ENCODE assay signal across 8 cellular contexts in genomic region chr1:54355931-54356679, GRCh38. TPM values are rescaled to one million over a fixed set of nuclear protein-coding genes. Genes with fewer than 3 reads are reported as not detected.
DNase-seq lines count a peak whose midpoint lies in the region; ATAC-seq and TF ChIP-seq lines count a peak whose summit lies in the region.

No MANE protein-coding gene starts in this region.

- peaks cover 49% of the 10 kb centered on the region for H3K4me1 Mint-ChIP-seq in activated T-helper 2 cell treated with anti-CD3 and anti-CD28 coated beads, Interferon-gamma antibody, Interleukin-2, Interleukin-4, amounts not matched to agents 10 μg/mL and 5 μg/mL and 100 μg/mL, durations not matched to agents 14 hours and 24 hours and 36 hours (ENCODE audit: low read depth)
- peaks cover 51 to 99% (median 91%) of the 10 kb centered on the region in 4 donors for H3K4me1 Mint-ChIP-seq in naive thymus-derived CD8-positive, alpha-beta T cell

- H3K4me3 Mint-ChIP-seq in activated T-helper 2 cell treated with anti-CD3 and anti-CD28 coated beads, Interferon-gamma antibody, Interleukin-2, Interleukin-4, amounts not matched to agents 10 μg/mL and 5 μg/mL and 100 μg/mL, durations not matched to agents 14 hours and 24 hours and 36 hours (ENCODE audit: low read depth), result peak overlapping the region; percentile 70
- peak overlapping the region; percentile 78 to 94 (median 92) for H3K4me3 Mint-ChIP-seq in naive thymus-derived CD8-positive, alpha-beta T cell

- peaks cover 23% of the 10 kb centered on the region for H3K36me3 Mint-ChIP-seq in activated T-helper 2 cell treated with anti-CD3 and anti-CD28 coated beads, Interferon-gamma antibody, Interleukin-2, Interleukin-4, amounts not matched to agents 10 μg/mL and 5 μg/mL and 100 μg/mL, durations not matched to agents 14 hours and 24 hours and 36 hours (ENCODE audit: low read depth)
- H3K36me3 Mint-ChIP-seq in naive thymus-derived CD8-positive, alpha-beta T cell, result peaks cover 0 to 17% (median 4%) of the 10 kb centered on the region in 3 donors

- TF ChIP-seq POLR2A in testis (IDR thresholded peaks at IDR 0.05), result no peak

- H3K27ac ChIP-seq in HL-60 (replicated peaks) (no peak overlapping the region), testis (peak overlapping the region in 1 of 2 donors; percentile 32)

- POLR2A ChIA-PET in naive thymus-derived CD8-positive, alpha-beta T cell (lab: Charles Lee), result interaction anchor here (0.8 to 1.9 kb wide), 6 partner anchors 11 to 133 kb away, joined by 3 to 6 read pairs (median 4); partner anchors contain the start of gene SSBP3

- no peaks in the 10 kb centered on the region for H3K36me3 ChIP-seq in testis (ENCODE audit: low read depth, missing control alignments)

- TF ChIP-seq CTCF in HL-60 (IDR thresholded peaks at IDR 0.05; ENCODE audit: insufficient read depth, low read length) (no peak), testis (IDR thresholded peaks at IDR 0.05) (no peak)

- H3K4me1 ChIP-seq in testis, result peaks cover 43% of the 10 kb centered on the region

- H3K27me3 ChIP-seq in HL-60 (ENCODE audit: insufficient read depth, poor library complexity, severe bottlenecking) (no peaks in the 10 kb centered on the region), testis (no peaks in the 10 kb centered on the region)

- no peak overlapping the region for H3K27ac Mint-ChIP-seq in activated T-helper 2 cell treated with anti-CD3 and anti-CD28 coated beads, Interferon-gamma antibody, Interleukin-2, Interleukin-4, amounts not matched to agents 10 μg/mL and 5 μg/mL and 100 μg/mL, durations not matched to agents 14 hours and 24 hours and 36 hours
- peak overlapping the region; percentile 93 to 99 (median 96) for H3K27ac Mint-ChIP-seq in naive thymus-derived CD8-positive, alpha-beta T cell

- intact Hi-C loops in activated T-helper 2 cell treated with anti-CD3 and anti-CD28 coated beads, Interferon-gamma antibody, Interleukin-2, Interleukin-4, amounts not matched to agents 10 μg/mL and 5 μg/mL and 100 μg/mL, durations not matched to agents 14 hours and 24 hours and 36 hours (cut with micrococcal nuclease), result loop anchor here (5.0 kb wide), 1 partner anchor 46 kb away; no protein-coding TSS in a partner anchor
- intact Hi-C loops in testis (cut with DNase I; ENCODE audit: low total_unique reads), result no loop called here

- DNase-seq in GDM1 (lab: John Stamatoyannopoulos, UW), result peak; percentile 36
- peak; percentile 43 to 90 for DNase-seq in HL-60 (ENCODE audit: low read depth in 1 of 2, low spot score in 1 of 2)
- no peak for DNase-seq in activated T-helper 2 cell treated with anti-CD3 and anti-CD28 coated beads, Interferon-gamma antibody, Interleukin-2, Interleukin-4, amounts not matched to agents 10 μg/mL and 5 μg/mL and 100 μg/mL, durations not matched to agents 14 hours and 24 hours and 36 hours (ENCODE audit: low spot score)
- peak in 4 of 10 donors; percentile 20 to 34 (median 26) for DNase-seq in naive thymus-derived CD8-positive, alpha-beta T cell
- DNase-seq in NCI-H1417 treated with DMSO at 0.1 percent for 48 hours (lab: John Stamatoyannopoulos, UW), result no peak
- no peak for DNase-seq in NCI-H774 (lab: John Stamatoyannopoulos, UW)
- no peak for DNase-seq in superior temporal gyrus (ENCODE audit: extremely low spot score)
- no peak for DNase-seq in testis

- 42 to 48% methylated on average over 25 to 30 of the region's 31 CpGs for WGBS in testis, 2 donors

- ATAC-seq in naive thymus-derived CD8-positive, alpha-beta T cell, result peak; percentile 17 to 28

- no peaks in the 10 kb centered on the region for H3K9me3 Mint-ChIP-seq in activated T-helper 2 cell treated with anti-CD3 and anti-CD28 coated beads, Interferon-gamma antibody, Interleukin-2, Interleukin-4, amounts not matched to agents 10 μg/mL and 5 μg/mL and 100 μg/mL, durations not matched to agents 14 hours and 24 hours and 36 hours
- H3K9me3 Mint-ChIP-seq in naive thymus-derived CD8-positive, alpha-beta T cell, result no peaks in the 10 kb centered on the region

- H3K27me3 Mint-ChIP-seq in activated T-helper 2 cell treated with anti-CD3 and anti-CD28 coated beads, Interferon-gamma antibody, Interleukin-2, Interleukin-4, amounts not matched to agents 10 μg/mL and 5 μg/mL and 100 μg/mL, durations not matched to agents 14 hours and 24 hours and 36 hours (ENCODE audit: low read depth), result no peaks in the 10 kb centered on the region
- H3K27me3 Mint-ChIP-seq in naive thymus-derived CD8-positive, alpha-beta T cell, result no peaks in the 10 kb centered on the region

- no peaks in the 10 kb centered on the region for H3K9me3 ChIP-seq in testis

- no peak overlapping the region for H3K4me3 ChIP-seq in HL-60 (replicated peaks; ENCODE audit: insufficient read depth, low read length)
- H3K4me3 ChIP-seq in testis, result no peak overlapping the region

RNA-seq across cellular contexts. Expression of gene SSBP3, which starts 50.1 kb away (rescaled TPM):
- 84.4 and 89.9 TPM in 2 replicates for total RNA-seq in activated T-helper 2 cell treated with anti-CD3 and anti-CD28 coated beads, Interferon-gamma antibody, Interleukin-2, Interleukin-4, amounts not matched to agents 10 μg/mL and 5 μg/mL and 100 μg/mL, durations not matched to agents 14 hours and 24 hours and 36 hours
- total RNA-seq in naive thymus-derived CD8-positive, alpha-beta T cell, result 10 to 100 TPM; 88.7 to 93.8 TPM
- 10 to 100 TPM; 16.1 to 19.8 (median 16.7) TPM for polyA plus RNA-seq in naive thymus-derived CD8-positive, alpha-beta T cell
- 10 to 100 TPM; 91.6 to 99.0 TPM for total RNA-seq in testis
- polyA plus RNA-seq in testis (ENCODE audit: insufficient read depth, low read depth, low replicate concordance), result 88.8 TPM

Comparison
In these comparisons a context has a peak if more than half of its experiments do, and no peak if none do; other contexts are left out.
1. DNase-seq: peak in GDM1 (single experiment) and HL-60 (2 of 2); none in activated T-helper 2 cell treated with anti-CD3 and anti-CD28 coated beads, Interferon-gamma antibody, Interleukin-2, Interleukin-4, amounts not matched to agents 10 μg/mL and 5 μg/mL and 100 μg/mL, durations not matched to agents 14 hours and 24 hours and 36 hours (single experiment), NCI-H1417 treated with DMSO at 0.1 percent for 48 hours (single experiment), NCI-H774 (single experiment), superior temporal gyrus (single experiment) and testis (single experiment).